ENCODE assay signal across 1 cellular context in genomic region chr12:49821375-49822287, GRCh38.
TF ChIP-seq lines count a peak whose summit lies in the region.

No MANE protein-coding gene starts in this region.

TF ChIP-seq in GM12878, 131 proteins besides CTCF, POLR2A, EP300 and RAD21:
- no peak for TF ChIP-seq NR2C2 (IDR thresholded peaks at IDR 0.05; ENCODE audit: borderline replicate concordance, control insufficient read depth, insufficient read length, low read depth)
- no peak for TF ChIP-seq ZNF217 (IDR thresholded peaks at IDR 0.05)
- no peak for TF ChIP-seq TARDBP (IDR thresholded peaks at IDR 0.05; ENCODE audit: borderline replicate concordance)
- TF ChIP-seq POLR2AphosphoS2 (IDR thresholded peaks at IDR 0.05; ENCODE audit: low read depth, low read length): no peak
- TF ChIP-seq MEF2B (IDR thresholded peaks at IDR 0.05; ENCODE audit: partially characterized antibody, poor library complexity, severe bottlenecking): no peak
- TF ChIP-seq EZH2 (IDR thresholded peaks at IDR 0.05; ENCODE audit: borderline replicate concordance, control insufficient read depth, low read depth, low read length): no peak
- no peak for TF ChIP-seq SIX5 (IDR thresholded peaks at IDR 0.05; ENCODE audit: low read depth, low read length, severe bottlenecking)
- no peak for TF ChIP-seq HDAC2 (IDR thresholded peaks at IDR 0.05)
- no peak for TF ChIP-seq BCLAF1 (IDR thresholded peaks at IDR 0.05)
- no peak for TF ChIP-seq ETV6 (conservative IDR thresholded peaks at IDR 0.05 in 1 of 2, IDR thresholded peaks at IDR 0.05 in 1 of 2; ENCODE audit: borderline replicate concordance in 1 of 2, low read depth in 1 of 2)
- TF ChIP-seq ZBTB11 (CRISPR knock-in tag; IDR thresholded peaks at IDR 0.05): no peak
- no peak for TF ChIP-seq MYC (IDR thresholded peaks at IDR 0.05; ENCODE audit: insufficient read depth, insufficient read length, insufficient replicate concordance, low read length, severe bottlenecking)
- no peak for TF ChIP-seq YY1 (IDR thresholded peaks at IDR 0.05; ENCODE audit: low read depth, low read length)
- TF ChIP-seq HSF1 (IDR thresholded peaks at IDR 0.05; ENCODE audit: low read depth, low read length): no peak
- TF ChIP-seq HDGF (IDR thresholded peaks at IDR 0.05): no peak
- no peak for TF ChIP-seq RFX5 (IDR thresholded peaks at IDR 0.05; ENCODE audit: low read depth, low read length)
- TF ChIP-seq IRF4 (IDR thresholded peaks at IDR 0.05; ENCODE audit: low read depth, low read length): no peak
- no peak for TF ChIP-seq RELA (IDR thresholded peaks at IDR 0.05; ENCODE audit: borderline replicate concordance, partially characterized antibody)
- no peak for TF ChIP-seq E2F8 (IDR thresholded peaks at IDR 0.05; ENCODE audit: low read depth, partially characterized antibody)
TF ChIP-seq in GM12878: peak in this region for 0.
